In genomic region chr12:121917950-121918678, GRCh38 we compare ENCODE assay signal across 9 cellular contexts. TPM values are rescaled to one million over a fixed set of nuclear protein-coding genes. Genes with fewer than 3 reads are reported as not detected.
DNase-seq lines count a peak whose midpoint lies in the region; ATAC-seq, FAIRE-seq and TF ChIP-seq lines count a peak whose summit lies in the region.
"Had no signal": no experiment of that assay in that cellular context is flagged by ENCODE, and none has a peak within 500 bp of the region (broad histone marks: within the 10 kb centered on the region; RNA-seq: fewer than 3 reads in every experiment).

TSS of gene CFAP251 (plus strand) at chr12:121918592. CDS start at chr12:121921306, 2,714 bp downstream.

- dilution Hi-C loops in endothelial cell of umbilical vein (cut with MboI; ENCODE audit: extremely low pct_ligation_motif_present, low sequenced_read_pairs), result no loop called here

- H2AFZ ChIP-seq in endothelial cell of umbilical vein (ENCODE audit: low read depth, low read length), result peak within 1 kb of the TSS; percentile 60

- peaks cover 8 to 11% of the 10 kb centered on the region in 2 experiments for H3K36me3 ChIP-seq in endothelial cell of umbilical vein (ENCODE audit: control insufficient read depth in 2 of 2, extremely low read depth in 1 of 2, insufficient read depth in 2 of 2, low read length in 2 of 2)

- peak; percentile 65 to 71 for TF ChIP-seq CTCF in endothelial cell of umbilical vein (IDR thresholded peaks at IDR 0.05; ENCODE audit: extremely low read depth in 1 of 2, insufficient read depth in 1 of 2, low read depth in 1 of 2, low read length in 2 of 2)

- CTCF ChIA-PET in endothelial cell of umbilical vein (lab: Charles Lee), result interaction anchor here (0.6 to 2.9 kb wide), 33 partner anchors 8 to 276 kb away, joined by 3 to 21 read pairs (median 4); partner anchors contain the start of gene BCL7A

- intact Hi-C loops in endothelial cell of umbilical vein (cut with micrococcal nuclease), result loop anchor here (1.0 to 5.0 kb wide), 3 partner anchors 29 to 204 kb away; partner anchors contain the start of gene PSMD9

- H3K9me1 ChIP-seq in endothelial cell of umbilical vein (replicated peaks; ENCODE audit: control insufficient read depth, extremely low read depth, insufficient read depth, low read length), result no peaks in the 10 kb centered on the region

- peak within 1 kb of the TSS; percentile 64 for H3K4me2 ChIP-seq in endothelial cell of umbilical vein (ENCODE audit: insufficient read depth, low read length)
- H3K4me2 ChIP-seq: A549 had no signal

- peak within 1 kb of the TSS; percentile 90 for H3K9ac ChIP-seq in endothelial cell of umbilical vein (replicated peaks; ENCODE audit: extremely low read depth, insufficient read depth, low read length)

- H3K4me3 ChIP-seq in endothelial cell of umbilical vein (replicated peaks in 1 of 3; ENCODE audit: insufficient read depth in 1 of 3, low read depth in 1 of 3, low read length in 3 of 3) (peak within 1 kb of the TSS; percentile 20 to 53 (median 47)), mononuclear cell (ENCODE audit: low read length) (peak within 1 kb of the TSS; percentile 14)
- H3K4me3 ChIP-seq: A549 had no signal

- FAIRE-seq in endothelial cell of umbilical vein (lab: Jason Lieb, UNC), result peak; percentile 94
- FAIRE-seq: A549 had no signal

- H3K4me1 ChIP-seq in endothelial cell of umbilical vein (ENCODE audit: control insufficient read depth, extremely low read depth, insufficient read depth, low read length) (peaks cover 10% of the 10 kb centered on the region), mononuclear cell (ENCODE audit: insufficient read depth, low read length) (peaks cover 13% of the 10 kb centered on the region)
- H3K4me1 ChIP-seq: A549 had no signal

- no peaks in the 10 kb centered on the region for H4K20me1 ChIP-seq in endothelial cell of umbilical vein (replicated peaks; ENCODE audit: control insufficient read depth, extremely low read depth, insufficient read depth, low read length)

- peak; percentile 94 for ATAC-seq in HG03103 (IDR thresholded peaks at IDR 0.05; ENCODE audit: low read depth, unreplicated experiment)
- ATAC-seq: A549 had no signal

- DNase-seq in SIG-M5 treated with dmso at 0.1 percent for 504 hours (lab: John Stamatoyannopoulos, UW; ENCODE audit: unreplicated experiment), result peak; percentile 82
- DNase-seq in SIG-M5 (lab: John Stamatoyannopoulos, UW), result no peak
- peak; percentile 88 for DNase-seq in NCI-H460 (ENCODE audit: extremely low read depth, low read depth)
- peak; percentile 92 for DNase-seq in activated CD8-positive, alpha-beta memory T cell treated with anti-CD3 and anti-CD28 coated beads, Interleukin-2, amount 50 U/mL, for 1 hour (ENCODE audit: extremely low read depth)
- peak; percentile 81 for DNase-seq in endothelial cell of umbilical vein (ENCODE audit: low read depth, low spot score)
- DNase-seq in stimulated activated CD8-positive, alpha-beta memory T cell treated with anti-CD3 and anti-CD28 coated beads, Interleukin-2, amount 100 ng/mL, for 48 hours (ENCODE audit: low read depth in 2 of 2), result peak; percentile 92 to 95

- no peak for TF ChIP-seq POLR2A in endothelial cell of umbilical vein (IDR thresholded peaks at IDR 0.05; ENCODE audit: low read depth, low read length)

- H3K79me2 ChIP-seq in endothelial cell of umbilical vein (ENCODE audit: control insufficient read depth, insufficient read depth, low read length), result no peaks in the 10 kb centered on the region

- POLR2A ChIA-PET in endothelial cell of umbilical vein (lab: Charles Lee), result no interaction called here

- no TSS peak for BruUV-seq in endothelial cell of umbilical vein (replicated peaks; lab: Mats Ljungman, UMichigan)

- no peaks in the 10 kb centered on the region for H3K9me3 ChIP-seq in endothelial cell of umbilical vein (replicated peaks; ENCODE audit: control insufficient read depth, insufficient read depth, low read length)
- H3K9me3 ChIP-seq in mononuclear cell (ENCODE audit: low read depth, low read length), result no peaks in the 10 kb centered on the region
- H3K9me3 ChIP-seq: A549 had no signal

- H3K27me3 ChIP-seq in endothelial cell of umbilical vein (ENCODE audit: control insufficient read depth in 2 of 2, insufficient read depth in 2 of 2, low read length in 2 of 2), result no peaks in the 10 kb centered on the region
- H3K27me3 ChIP-seq in mononuclear cell (ENCODE audit: insufficient read depth, low read length), result no peaks in the 10 kb centered on the region

- peak within 1 kb of the TSS; percentile 92 for H3K27ac ChIP-seq in endothelial cell of umbilical vein (ENCODE audit: insufficient read depth, low read depth, low read length)
- H3K27ac ChIP-seq: A549 had no signal

TF ChIP-seq in endothelial cell of umbilical vein, 7 proteins besides CTCF, POLR2A, EP300 and RAD21:
- TF ChIP-seq MYC (IDR thresholded peaks at IDR 0.05; ENCODE audit: low read depth, low read length) (no peak), JUN (IDR thresholded peaks at IDR 0.05; ENCODE audit: borderline replicate concordance, insufficient read depth, insufficient read length, low read depth) (no peak), GATA2 (IDR thresholded peaks at IDR 0.05; ENCODE audit: insufficient read depth, insufficient read length, low read depth, low read length) (no peak), EZH2 (IDR thresholded peaks at IDR 0.05; ENCODE audit: borderline replicate concordance, low read depth, low read length, severe bottlenecking) (no peak), MAX (IDR thresholded peaks at IDR 0.05; ENCODE audit: insufficient read depth, insufficient read length) (peak; percentile 93), POLR2AphosphoS5 (IDR thresholded peaks at IDR 0.05; ENCODE audit: insufficient read depth, low read depth, low read length) (peak; percentile 59), FOS (IDR thresholded peaks at IDR 0.05; ENCODE audit: borderline replicate concordance, insufficient read depth, low read length) (no peak)

RNA-seq across cellular contexts. Expression of gene CFAP251, which starts in this region (rescaled TPM):
- 4.9 and 5.0 TPM in 2 replicates for total RNA-seq in NCI-H460 (2014; rRNA removed; shearing (Covaris generic))
- polyA plus RNA-seq in NCI-H460 (2014; cell fraction: nucleus; rRNA removed), result 2.7 and 4.7 TPM in 2 replicates
- total RNA-seq in endothelial cell of umbilical vein (4.0 and 6.0 TPM in 2 replicates), mononuclear cell (0.21 TPM)
- polyA plus RNA-seq in endothelial cell of umbilical vein, result 3.0 and 3.3 TPM in 2 replicates
- 1.4 and 1.7 TPM in 2 replicates for polyA plus RNA-seq in endothelial cell of umbilical vein (2011; cell fraction: cytosol; rRNA removed)
- 6.4 and 6.5 TPM in 2 replicates for polyA plus RNA-seq in endothelial cell of umbilical vein (2011; cell fraction: nucleus; rRNA removed)
- polyA plus RNA-seq in endothelial cell of umbilical vein (2012), result 1.5 and 2.5 TPM in 2 replicates
- 3.4 and 5.2 TPM in 2 replicates for polyA minus RNA-seq in endothelial cell of umbilical vein
- polyA minus RNA-seq in endothelial cell of umbilical vein (2011; cell fraction: cytosol; rRNA and poly(A)+ RNA removed), result 1.1 TPM
- 7.2 and 7.8 TPM in 2 replicates for polyA minus RNA-seq in endothelial cell of umbilical vein (2011; cell fraction: nucleus; rRNA and poly(A)+ RNA removed)
